Comparison of ENCODE assay signal across 9 cellular contexts in the genomic region with DNA sequence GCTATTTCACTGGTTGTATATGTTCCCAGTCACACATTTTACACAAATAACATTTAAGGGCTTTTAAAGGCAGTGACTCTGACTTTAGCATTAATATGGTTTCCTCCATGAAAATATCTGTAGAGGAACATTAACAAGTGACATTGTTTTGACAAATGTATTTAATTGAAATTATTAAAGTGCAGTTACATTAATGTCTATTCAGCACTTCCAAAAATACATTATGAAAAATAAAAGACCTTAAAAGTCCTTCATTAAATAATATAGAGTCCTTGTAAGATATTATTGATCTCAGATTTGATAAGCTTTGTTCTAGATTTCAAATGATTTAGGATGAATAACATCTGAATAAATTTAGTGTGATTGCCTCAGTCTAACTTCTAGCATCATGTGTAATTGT.
"Had no signal": no experiment of that assay in that cellular context is flagged by ENCODE, and none has a peak within 500 bp of the region (broad histone marks: within the 10 kb centered on the region; RNA-seq: fewer than 3 reads in every experiment).

No MANE protein-coding gene starts in this region.

- H3K4me3 ChIP-seq: GM23248, HAP-1 had no signal

- H3K4me3 Mint-ChIP-seq: HFFc6, IgD-negative memory B cell had no signal

- H2AFZ ChIP-seq: GM23248 had no signal

- H3K27ac ChIP-seq: GM23248, HL-60 had no signal

- H3K27me3 Mint-ChIP-seq: IgD-negative memory B cell had no signal

- H3K27ac Mint-ChIP-seq: HFFc6, IgD-negative memory B cell had no signal

- H3K36me3 Mint-ChIP-seq: IgD-negative memory B cell had no signal

- H3K4me1 Mint-ChIP-seq: IgD-negative memory B cell had no signal

- H3K9ac ChIP-seq: GM23248 had no signal

- DNase-seq: GM23248, GOT3, H7, HFFc6, KG1 had no signal

- H3K36me3 ChIP-seq: HAP-1 had no signal

- H3K9me3 ChIP-seq: HAP-1 had no signal

- ATAC-seq: HCT116 had no signal

- H3K4me1 ChIP-seq: HAP-1 had no signal
